In the genomic region with DNA sequence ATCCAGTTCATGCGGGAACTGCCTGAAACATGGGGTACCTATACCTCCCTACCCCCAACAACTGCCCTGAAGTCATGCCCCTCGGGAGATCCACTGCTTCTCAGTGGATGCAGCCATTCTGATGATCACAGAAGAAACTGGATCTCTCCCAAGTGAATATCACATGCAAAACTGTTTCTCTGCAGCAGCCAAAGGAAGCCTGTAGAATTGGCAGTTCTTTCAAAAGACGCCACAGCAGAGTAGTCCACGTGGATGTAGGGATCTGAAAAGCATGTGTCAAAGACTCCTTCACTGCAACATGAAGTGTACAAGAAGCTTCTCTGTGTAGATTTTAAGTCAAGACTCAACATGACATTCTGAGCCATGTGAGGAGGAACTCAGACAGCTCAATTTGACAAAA, we compare ENCODE assay signal across 28 cellular contexts.
A peak's percentile ranks its signal among the peaks of the same experiment; 100 is the strongest.
DNase-seq lines count a peak whose midpoint lies in the region; ATAC-seq, FAIRE-seq and TF ChIP-seq lines count a peak whose summit lies in the region.
"Had no signal": no experiment of that assay in that cellular context is flagged by ENCODE, and none has a peak within 500 bp of the region (broad histone marks: within the 10 kb centered on the region; RNA-seq: fewer than 3 reads in every experiment).

No MANE protein-coding gene starts in this region.

- no peaks in the 10 kb centered on the region for H3K27me3 ChIP-seq in H9 (ENCODE audit: insufficient read depth, low read length)
- no peaks in the 10 kb centered on the region for H3K27me3 ChIP-seq in OCI-LY1 (ENCODE audit: insufficient read depth, low read length)
- H3K27me3 ChIP-seq: Peyer's patch had no signal

- intact Hi-C loops in left ventricle myocardium superior (cut with micrococcal nuclease): no loop called here

- H3K27ac Mint-ChIP-seq in H9: peak overlapping the region in 2 of 3 experiments; percentile 4 to 9; a peak in 1 of 7 replicates
- H3K27ac Mint-ChIP-seq in stimulated activated effector memory CD8-positive, alpha-beta T cell treated with anti-CD3 and anti-CD28 coated beads, Interleukin-12 subunit alpha, Interleukin-12 subunit beta, amount 100 ng/mL, for 72 hours: peak overlapping the region; percentile 43
- H3K27ac Mint-ChIP-seq: B cell had no signal

- H3F3A ChIP-seq in OCI-LY1 (ENCODE audit: insufficient read depth, low read length): no peaks in the 10 kb centered on the region

- H4K8ac ChIP-seq in H9 (replicated peaks; ENCODE audit: insufficient read length, low read depth, low read length): no peak overlapping the region

- no peak overlapping the region for H2BK5ac ChIP-seq in H9 (ENCODE audit: insufficient read length, low read length)

- no peaks in the 10 kb centered on the region for H3K9me3 ChIP-seq in H9 (ENCODE audit: control insufficient read depth, low read depth, low read length)
- H3K9me3 ChIP-seq in OCI-LY1 (ENCODE audit: low read length): no peaks in the 10 kb centered on the region
- H3K9me3 ChIP-seq: Peyer's patch, SK-N-SH had no signal

- no peak for FAIRE-seq in GM19239 (lab: Jason Lieb, UNC)
- FAIRE-seq: H1, HTR-8/SVneo had no signal

- no peak for DNase-seq in H9
- DNase-seq in left ventricle myocardium superior: no peak
- no peak for DNase-seq in stimulated activated effector memory CD8-positive, alpha-beta T cell treated with anti-CD3 and anti-CD28 coated beads, Interleukin-12 subunit alpha, Interleukin-12 subunit beta, amount 100 ng/mL, for 72 hours (ENCODE audit: low spot score in 2 of 2)
- no peak for DNase-seq in NCI-H1417 (lab: John Stamatoyannopoulos, UW)
- DNase-seq in AG08396 (ENCODE audit: low spot score): no peak
- no peak for DNase-seq in GM19239 (ENCODE audit: insufficient read length, low spot score)
- DNase-seq: CD8-positive, alpha-beta memory T cell; DMS 273 treated with DMSO at 0.1 percent for 48 hours; DMS79; EL; GF-D8; KBM-7; MM.1S; NCI-H1048; NCI-H1417 treated with DMSO at 0.1 percent for 48 hours; NCI-H1694 treated with DMSO at 0.1 percent for 48 hours; NCI-H2081; NCI-H2227 treated with DMSO at 0.1 percent for 48 hours; NCI-H526 treated with DMSO at 0.1 percent for 48 hours; OCI-M1; Peyer's patch; SK-N-SH; SW 1271 had no signal

- H3K9ac ChIP-seq in H9 (ENCODE audit: extremely low read depth, insufficient read length, low read length) (no peak overlapping the region), OCI-LY1 (ENCODE audit: low read length) (no peak overlapping the region)
- H3K9ac ChIP-seq: SK-N-SH had no signal

- H3K4me3 Mint-ChIP-seq in H9: no peak overlapping the region
- H3K4me3 Mint-ChIP-seq in stimulated activated effector memory CD8-positive, alpha-beta T cell treated with anti-CD3 and anti-CD28 coated beads, Interleukin-12 subunit alpha, Interleukin-12 subunit beta, amount 100 ng/mL, for 72 hours: no peak overlapping the region
- H3K4me3 Mint-ChIP-seq: B cell; CD8-positive, alpha-beta memory T cell had no signal

- H2BK15ac ChIP-seq in H9 (ENCODE audit: low read depth, low read length): no peak overlapping the region

- H4K5ac ChIP-seq in H9 (ENCODE audit: insufficient read length, low read depth, low read length): no peak overlapping the region

- H3K9me3 Mint-ChIP-seq in H9: peaks cover 3% of the 10 kb centered on the region in 2 experiments; a peak in 2 of 5 replicates
- H3K9me3 Mint-ChIP-seq in stimulated activated effector memory CD8-positive, alpha-beta T cell treated with anti-CD3 and anti-CD28 coated beads, Interleukin-12 subunit alpha, Interleukin-12 subunit beta, amount 100 ng/mL, for 72 hours: no peaks in the 10 kb centered on the region
- H3K9me3 Mint-ChIP-seq: CD8-positive, alpha-beta memory T cell had no signal

- H3K4me3 ChIP-seq in OCI-LY1 (ENCODE audit: low read depth, low read length, poor library complexity, severe bottlenecking): no peak overlapping the region
- H3K4me3 ChIP-seq: Peyer's patch had no signal

- no peak overlapping the region for H3K18ac ChIP-seq in H9 (ENCODE audit: insufficient read length, low read depth, low read length)

- no peaks in the 10 kb centered on the region for H3K23me2 ChIP-seq in H9 (ENCODE audit: insufficient read length, low read depth, low read length, poor library complexity, severe bottlenecking)

- no peak overlapping the region for H3K27ac ChIP-seq in H9 (ENCODE audit: insufficient read length, low read depth, low read length)
- peak overlapping the region; percentile 6 for H3K27ac ChIP-seq in OCI-LY1 (ENCODE audit: low read depth, low read length, poor library complexity, severe bottlenecking)
- H3K27ac ChIP-seq: C4-2B, Peyer's patch had no signal

- H3K4me2 ChIP-seq in H9 (ENCODE audit: insufficient read depth, insufficient read length, low read length) (no peak overlapping the region), OCI-LY1 (ENCODE audit: low read length) (no peak overlapping the region)
- H3K4me2 ChIP-seq: SK-N-SH had no signal

- H3K79me1 ChIP-seq in H9 (ENCODE audit: insufficient read depth, low read depth, low read length, poor library complexity, severe bottlenecking): no peaks in the 10 kb centered on the region

- H3K4me1 Mint-ChIP-seq in H9: peaks cover 27 to 37% of the 10 kb centered on the region in 2 experiments
- peaks cover 69% of the 10 kb centered on the region for H3K4me1 Mint-ChIP-seq in stimulated activated effector memory CD8-positive, alpha-beta T cell treated with anti-CD3 and anti-CD28 coated beads, Interleukin-12 subunit alpha, Interleukin-12 subunit beta, amount 100 ng/mL, for 72 hours

- no peaks in the 10 kb centered on the region for H3K9me2 ChIP-seq in OCI-LY1 (ENCODE audit: low read depth, low read length)
- H3K9me2 ChIP-seq: SK-N-SH had no signal

- no peak overlapping the region for H3T11ph ChIP-seq in H9 (ENCODE audit: low read length)

- no peaks in the 10 kb centered on the region for H3K36me3 ChIP-seq in OCI-LY1 (ENCODE audit: insufficient read depth, low read length)
- H3K36me3 ChIP-seq: Peyer's patch had no signal

- H3K56ac ChIP-seq in H9 (ENCODE audit: insufficient read length, low read depth, low read length): no peak overlapping the region

- H2AFZ ChIP-seq in H9 (ENCODE audit: low read length): no peak overlapping the region
- H2AFZ ChIP-seq in OCI-LY1 (ENCODE audit: low read length): no peak overlapping the region

- H2BK12ac ChIP-seq in H9 (ENCODE audit: insufficient read length, low read depth, low read length): no peak overlapping the region

- H3K4me1 ChIP-seq in H9 (ENCODE audit: insufficient read depth, low read length) (peaks cover 10% of the 10 kb centered on the region), OCI-LY1 (ENCODE audit: insufficient read depth, low read length, severe bottlenecking) (peaks cover 61% of the 10 kb centered on the region)

- WGBS in H9 (ENCODE audit: extremely low coverage, insufficient read length, low lambda C conversion rate): no CpG with 5 or more reads among the region's 4 CpGs

- peak; percentile 68 for ATAC-seq in left ventricle myocardium superior
- ATAC-seq in stimulated activated effector memory CD8-positive, alpha-beta T cell treated with anti-CD3 and anti-CD28 coated beads, Interleukin-12 subunit alpha, Interleukin-12 subunit beta, amount 100 ng/mL, for 72 hours: no peak

- TF ChIP-seq CTCF in H9 (conservative IDR thresholded peaks at IDR 0.05) (no peak), OCI-LY1 (IDR thresholded peaks at IDR 0.05; ENCODE audit: low read length) (no peak)

- H4K20me1 ChIP-seq in H9 (ENCODE audit: control insufficient read depth, insufficient read depth, insufficient read length) (no peaks in the 10 kb centered on the region), OCI-LY1 (ENCODE audit: insufficient read depth, low read length) (no peaks in the 10 kb centered on the region)

- H2BK20ac ChIP-seq in H9 (ENCODE audit: low read depth, low read length, poor library complexity, severe bottlenecking): no peak overlapping the region

- no peak overlapping the region for H3K23ac ChIP-seq in H9 (ENCODE audit: insufficient read length, low read depth, low read length)

- no peak overlapping the region for H2BK120ac ChIP-seq in H9 (ENCODE audit: low read depth, low read length, poor library complexity, severe bottlenecking)

- no peak overlapping the region for H3K4ac ChIP-seq in H9 (ENCODE audit: low read depth, low read length)

- H2AK5ac ChIP-seq in H9 (ENCODE audit: insufficient read length, low read length): no peak overlapping the region

- H3K79me2 ChIP-seq in H9 (ENCODE audit: insufficient read depth, low read length): no peaks in the 10 kb centered on the region
- no peaks in the 10 kb centered on the region for H3K79me2 ChIP-seq in OCI-LY1 (ENCODE audit: insufficient read depth, low read length)

- H3K27me3 Mint-ChIP-seq in H9 (ENCODE audit: low read depth): no peaks in the 10 kb centered on the region
- H3K27me3 Mint-ChIP-seq: B cell; CD8-positive, alpha-beta memory T cell had no signal

- H3K36me3 Mint-ChIP-seq in H9 (ENCODE audit: insufficient read depth in 1 of 3, low read depth in 3 of 3): peaks cover 8 to 11% (median 11%) of the 10 kb centered on the region in 3 experiments
- H3K36me3 Mint-ChIP-seq in stimulated activated effector memory CD8-positive, alpha-beta T cell treated with anti-CD3 and anti-CD28 coated beads, Interleukin-12 subunit alpha, Interleukin-12 subunit beta, amount 100 ng/mL, for 72 hours: peaks cover 8% of the 10 kb centered on the region

- no peak overlapping the region for H4K91ac ChIP-seq in H9 (ENCODE audit: insufficient read length, low read depth, low read length)

- H3K14ac ChIP-seq in H9 (ENCODE audit: insufficient read depth, low read length): no peak overlapping the region
